10 cellular contexts compared by ENCODE assay signal in genomic region chr14:37709419-37710195, GRCh38.
DNase-seq lines count a peak whose midpoint lies in the region; ATAC-seq, FAIRE-seq and TF ChIP-seq lines count a peak whose summit lies in the region.
"Had no signal": no experiment of that assay in that cellular context is flagged by ENCODE, and none has a peak within 500 bp of the region (broad histone marks: within the 10 kb centered on the region; RNA-seq: fewer than 3 reads in every experiment).

No MANE protein-coding gene starts in this region.

- FAIRE-seq in TTC549 (lab: Jason Lieb, UNC), result peak; percentile 37

- TF ChIP-seq CTCF in AG09319 (IDR thresholded peaks at IDR 0.05; ENCODE audit: low read depth, low read length) (peak; percentile 39), HFF-Myc (IDR thresholded peaks at IDR 0.05; ENCODE audit: low read depth, low read length, missing control alignments) (peak; percentile 7)

- H3K27ac ChIP-seq in substantia nigra (ENCODE audit: low read depth, low read length, poor library complexity, severe bottlenecking), result no peak overlapping the region
- H3K27ac ChIP-seq: lower lobe of right lung had no signal

- ATAC-seq in GM19452 (IDR thresholded peaks at IDR 0.05; ENCODE audit: unreplicated experiment), result no peak
- ATAC-seq: lower lobe of right lung had no signal

- no peak for DNase-seq in AG09319 (ENCODE audit: extremely low read depth, low read depth)
- DNase-seq in HFF-Myc (ENCODE audit: extremely low read depth, low read depth), result peak; percentile 16
- peak; percentile 41 for DNase-seq in iris pigment epithelial cell (ENCODE audit: low read depth)
- no peak for DNase-seq in substantia nigra (lab: John Stamatoyannopoulos, UW)
- DNase-seq in MV-4-11 (lab: John Stamatoyannopoulos, UW), result no peak
- no peak for DNase-seq in NCI-H1930 (lab: John Stamatoyannopoulos, UW)
- DNase-seq: activated naive CD4-positive, alpha-beta T cell treated with Interleukin-2 at 50 U/mL for 16 hours; lower lobe of right lung had no signal

- no peak overlapping the region for H3K4me3 ChIP-seq in HFF-Myc (replicated peaks; ENCODE audit: low read depth, low read length)
- H3K4me3 ChIP-seq: lower lobe of right lung had no signal

Comparison
In these comparisons a context has a peak if more than half of its experiments do, and no peak if none do; other contexts are left out.
1. DNase-seq: peak in HFF-Myc (single experiment) and iris pigment epithelial cell (single experiment); none in AG09319 (single experiment), substantia nigra (0 of 49), MV-4-11 (single experiment) and NCI-H1930 (0 of 2).